ENCODE assay signal across 8 cellular contexts in the genomic region with DNA sequence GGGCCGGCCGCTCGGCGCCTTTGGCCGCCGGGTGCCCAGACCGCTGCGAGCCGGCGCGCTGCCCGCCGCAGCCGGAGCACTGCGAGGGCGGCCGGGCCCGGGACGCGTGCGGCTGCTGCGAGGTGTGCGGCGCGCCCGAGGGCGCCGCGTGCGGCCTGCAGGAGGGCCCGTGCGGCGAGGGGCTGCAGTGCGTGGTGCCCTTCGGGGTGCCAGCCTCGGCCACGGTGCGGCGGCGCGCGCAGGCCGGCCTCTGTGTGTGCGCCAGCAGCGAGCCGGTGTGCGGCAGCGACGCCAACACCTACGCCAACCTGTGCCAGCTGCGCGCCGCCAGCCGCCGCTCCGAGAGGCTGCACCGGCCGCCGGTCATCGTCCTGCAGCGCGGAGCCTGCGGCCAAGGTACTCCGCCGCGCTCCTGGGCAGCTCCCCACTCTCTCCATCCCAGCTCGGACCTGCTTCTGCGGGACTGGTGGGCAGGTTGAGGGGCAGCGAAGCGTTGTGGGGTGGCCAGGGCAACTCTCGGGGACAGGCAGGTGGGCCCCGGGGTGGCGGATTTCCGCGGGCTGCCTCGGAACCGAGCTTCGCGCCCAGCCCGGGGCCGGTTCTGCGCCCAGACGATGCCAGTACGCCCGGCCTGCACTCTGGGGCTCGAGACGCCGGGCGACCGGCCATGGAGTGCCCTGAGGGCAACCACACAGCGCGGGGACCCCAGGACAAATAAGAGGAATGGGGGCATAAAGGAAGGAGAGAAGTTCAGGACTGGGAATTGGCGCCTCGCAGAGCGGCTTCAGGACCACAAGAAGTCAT. TPM values are rescaled to one million over a fixed set of nuclear protein-coding genes. Genes with fewer than 3 reads are reported as not detected.
DNase-seq lines count a peak whose midpoint lies in the region; ATAC-seq and TF ChIP-seq lines count a peak whose summit lies in the region.

No MANE protein-coding gene starts in this region.

- no peak for DNase-seq in activated naive CD4-positive, alpha-beta T cell (lab: John Stamatoyannopoulos, UW)
- no peak for DNase-seq in coronary artery (ENCODE audit: low spot score)
- peak; percentile 36 for DNase-seq in medulla oblongata (ENCODE audit: extremely low spot score)
- DNase-seq in tibial nerve (ENCODE audit: low spot score in 2 of 2) = no peak
- no peak for DNase-seq in activated T-helper 2 cell treated with anti-CD3 and anti-CD28 coated beads, Interferon-gamma antibody, Interleukin-2, Interleukin-4, amounts not matched to agents 10 μg/mL and 5 μg/mL and 100 μg/mL, durations not matched to agents 14 hours and 24 hours and 36 hours (ENCODE audit: low spot score)

- H3K4me1 Mint-ChIP-seq in activated naive CD4-positive, alpha-beta T cell treated with anti-CD3 and anti-CD28 coated beads, Interleukin-2, amount 50 U/mL, for 24 hours = peaks cover 8% of the 10 kb centered on the region
- peaks cover 4% of the 10 kb centered on the region for H3K4me1 Mint-ChIP-seq in activated T-helper 2 cell treated with anti-CD3 and anti-CD28 coated beads, Interferon-gamma antibody, Interleukin-2, Interleukin-4, amounts not matched to agents 10 μg/mL and 5 μg/mL and 100 μg/mL, durations not matched to agents 14 hours and 24 hours and 36 hours (ENCODE audit: low read depth)

- no peak for TF ChIP-seq POLR2A in tibial nerve (IDR thresholded peaks at IDR 0.05)

- TF ChIP-seq EP300 in tibial nerve (IDR thresholded peaks at IDR 0.05) = no peak

- no peaks in the 10 kb centered on the region for H3K9me3 Mint-ChIP-seq in activated naive CD4-positive, alpha-beta T cell treated with anti-CD3 and anti-CD28 coated beads, Interleukin-2, amount 50 U/mL, for 24 hours
- H3K9me3 Mint-ChIP-seq in activated T-helper 2 cell treated with anti-CD3 and anti-CD28 coated beads, Interferon-gamma antibody, Interleukin-2, Interleukin-4, amounts not matched to agents 10 μg/mL and 5 μg/mL and 100 μg/mL, durations not matched to agents 14 hours and 24 hours and 36 hours = no peaks in the 10 kb centered on the region

- H3K27me3 ChIP-seq in tibial nerve = no peaks in the 10 kb centered on the region

- H3K27ac ChIP-seq in coronary artery = peak overlapping the region; percentile 75 to 96
- H3K27ac ChIP-seq in tibial nerve = peak overlapping the region; percentile 57 to 90 (median 82)

- TF ChIP-seq CTCF in coronary artery (IDR thresholded peaks at IDR 0.05) (no peak), tibial nerve (IDR thresholded peaks at IDR 0.05) (peak in 1 of 5 experiments; percentile 28)

- peak overlapping the region; percentile 85 for H3K4me3 Mint-ChIP-seq in activated naive CD4-positive, alpha-beta T cell treated with anti-CD3 and anti-CD28 coated beads, Interleukin-2, amount 50 U/mL, for 24 hours
- no peak overlapping the region for H3K4me3 Mint-ChIP-seq in activated T-helper 2 cell treated with anti-CD3 and anti-CD28 coated beads, Interferon-gamma antibody, Interleukin-2, Interleukin-4, amounts not matched to agents 10 μg/mL and 5 μg/mL and 100 μg/mL, durations not matched to agents 14 hours and 24 hours and 36 hours (ENCODE audit: low read depth)

- no peak overlapping the region for H3K27ac Mint-ChIP-seq in activated naive CD4-positive, alpha-beta T cell treated with anti-CD3 and anti-CD28 coated beads, Interleukin-2, amount 50 U/mL, for 24 hours
- H3K27ac Mint-ChIP-seq in activated T-helper 2 cell treated with anti-CD3 and anti-CD28 coated beads, Interferon-gamma antibody, Interleukin-2, Interleukin-4, amounts not matched to agents 10 μg/mL and 5 μg/mL and 100 μg/mL, durations not matched to agents 14 hours and 24 hours and 36 hours = no peak overlapping the region

- ATAC-seq in HG03378 (IDR thresholded peaks at IDR 0.05; ENCODE audit: unreplicated experiment) = no peak
- no peak for ATAC-seq in GM19328 (IDR thresholded peaks at IDR 0.05; ENCODE audit: unreplicated experiment)

- peaks cover 45% of the 10 kb centered on the region for H3K27me3 Mint-ChIP-seq in activated naive CD4-positive, alpha-beta T cell treated with anti-CD3 and anti-CD28 coated beads, Interleukin-2, amount 50 U/mL, for 24 hours
- H3K27me3 Mint-ChIP-seq in activated T-helper 2 cell treated with anti-CD3 and anti-CD28 coated beads, Interferon-gamma antibody, Interleukin-2, Interleukin-4, amounts not matched to agents 10 μg/mL and 5 μg/mL and 100 μg/mL, durations not matched to agents 14 hours and 24 hours and 36 hours (ENCODE audit: low read depth) = peaks cover 72% of the 10 kb centered on the region

- no peaks in the 10 kb centered on the region for H3K36me3 Mint-ChIP-seq in activated naive CD4-positive, alpha-beta T cell treated with anti-CD3 and anti-CD28 coated beads, Interleukin-2, amount 50 U/mL, for 24 hours
- no peaks in the 10 kb centered on the region for H3K36me3 Mint-ChIP-seq in activated T-helper 2 cell treated with anti-CD3 and anti-CD28 coated beads, Interferon-gamma antibody, Interleukin-2, Interleukin-4, amounts not matched to agents 10 μg/mL and 5 μg/mL and 100 μg/mL, durations not matched to agents 14 hours and 24 hours and 36 hours (ENCODE audit: low read depth)

- H3K4me1 ChIP-seq in tibial nerve = peaks cover 0 to 50% (median 14%) of the 10 kb centered on the region in 4 donors

- no peaks in the 10 kb centered on the region for H3K36me3 ChIP-seq in tibial nerve

- intact Hi-C loops in activated T-helper 2 cell treated with anti-CD3 and anti-CD28 coated beads, Interferon-gamma antibody, Interleukin-2, Interleukin-4, amounts not matched to agents 10 μg/mL and 5 μg/mL and 100 μg/mL, durations not matched to agents 14 hours and 24 hours and 36 hours (cut with micrococcal nuclease) = no loop called here

- H3K4me3 ChIP-seq in coronary artery (peak overlapping the region; percentile 98), tibial nerve (peak overlapping the region; percentile 54 to 93 (median 78))

- no peaks in the 10 kb centered on the region for H3K9me3 ChIP-seq in tibial nerve

- WGBS in tibial nerve, 2 donors = 0 to 1% methylated on average over 15 to 52 of the region's 95 CpGs

RNA-seq across cellular contexts. Expression of a gene that starts 0.6 kb away (rescaled TPM):
- total RNA-seq in tibial nerve = 100 to 1,000 TPM; 128 to 183 (median 173) TPM
- total RNA-seq in activated T-helper 2 cell treated with anti-CD3 and anti-CD28 coated beads, Interferon-gamma antibody, Interleukin-2, Interleukin-4, amounts not matched to agents 10 μg/mL and 5 μg/mL and 100 μg/mL, durations not matched to agents 14 hours and 24 hours and 36 hours = not detected in 2 replicates

RNA-seq across cellular contexts. Expression of a gene that starts 7.5 kb away (rescaled TPM):
- not detected for total RNA-seq in tibial nerve
- total RNA-seq in activated T-helper 2 cell treated with anti-CD3 and anti-CD28 coated beads, Interferon-gamma antibody, Interleukin-2, Interleukin-4, amounts not matched to agents 10 μg/mL and 5 μg/mL and 100 μg/mL, durations not matched to agents 14 hours and 24 hours and 36 hours = not detected in 2 replicates

Comparison
In these comparisons a context has a peak if more than half of its experiments do, and no peak if none do; other contexts are left out.
1. RNA of a gene that starts 0.6 kb away (total RNA-seq): 128 to 183 TPM in tibial nerve; not detected in activated T-helper 2 cell treated with anti-CD3 and anti-CD28 coated beads, Interferon-gamma antibody, Interleukin-2, Interleukin-4, amounts not matched to agents 10 μg/mL and 5 μg/mL and 100 μg/mL, durations not matched to agents 14 hours and 24 hours and 36 hours; every median in the first group is over 100 times any median in the second.